Comparison of ENCODE assay signal across 10 cellular contexts in genomic region chr17:80007939-80008338, GRCh38. TPM values are rescaled to one million over a fixed set of nuclear protein-coding genes. Genes with fewer than 3 reads are reported as not detected.
A peak's percentile ranks its signal among the peaks of the same experiment; 100 is the strongest.
DNase-seq lines count a peak whose midpoint lies in the region; ATAC-seq, FAIRE-seq and TF ChIP-seq lines count a peak whose summit lies in the region.
"Had no signal": no experiment of that assay in that cellular context is flagged by ENCODE, and none has a peak within 500 bp of the region (broad histone marks: within the 10 kb centered on the region; RNA-seq: fewer than 3 reads in every experiment).

No MANE protein-coding gene starts in this region.

- no peaks in the 10 kb centered on the region for H3K9me2 ChIP-seq in OCI-LY7 (ENCODE audit: insufficient read depth, low read length)

- TF ChIP-seq POLR2A in HepG2 (IDR thresholded peaks at IDR 0.05; ENCODE audit: insufficient read depth in 1 of 2, low read depth in 2 of 2, low read length in 2 of 2): no peak

- TSS peak; percentile 16 for BruUV-seq in HepG2 (replicated peaks; lab: Mats Ljungman, UMichigan)
- no TSS peak for BruUV-seq in OCI-LY7 (replicated peaks; lab: Mats Ljungman, UMichigan)

- ATAC-seq in RWPE2 (ENCODE audit: low read depth) (no peak), HepG2 (no peak), psoas muscle (no peak)

- in situ Hi-C loops in HepG2 (cut with HindIII; ENCODE audit: extremely low pct_ligation_motif_present, low pct_unique_long_range_greater_than_20kb): loop anchor here (5.0 kb wide), 2 partner anchors 74 to 114 kb away; no protein-coding TSS in a partner anchor

- no peak for FAIRE-seq in HepG2 (lab: Jason Lieb, UNC)

- DNase-seq in RWPE2 (ENCODE audit: low spot score) (peak; percentile 47), adipocyte (ENCODE audit: low read depth) (no peak), HepG2 (ENCODE audit: low spot score) (no peak), psoas muscle (peak; percentile 12 to 46), SHP77 (lab: John Stamatoyannopoulos, UW) (no peak), OCI-LY7 (ENCODE audit: low spot score) (no peak)
- DNase-seq in effector CD8-positive, alpha-beta T cell (lab: John Stamatoyannopoulos, UW): no peak

- H3K4me2 ChIP-seq in HepG2 (ENCODE audit: low read depth, low read length) (no peak overlapping the region), OCI-LY7 (ENCODE audit: low read length) (no peak overlapping the region)
- H3K4me2 ChIP-seq: GM23338 had no signal

- TF ChIP-seq CTCF in RWPE2 (IDR thresholded peaks at IDR 0.05; ENCODE audit: poor library complexity, severe bottlenecking): no peak
- no peak for TF ChIP-seq CTCF in HepG2 (CRISPR knock-in tag; IDR thresholded peaks at IDR 0.05)
- no peak for TF ChIP-seq CTCF in psoas muscle (IDR thresholded peaks at IDR 0.05)
- no peak for TF ChIP-seq CTCF in OCI-LY7 (conservative IDR thresholded peaks at IDR 0.05; ENCODE audit: low read length)

- intact Hi-C loops in HepG2 (cut with micrococcal nuclease; ENCODE audit: unreplicated experiment): no loop called here
- intact Hi-C loops in psoas muscle (cut with DNase I): loop anchor here in 1 of 2 donors (5.0 kb wide), 1 partner anchor 74 kb away; no protein-coding TSS in a partner anchor
- intact Hi-C loops in OCI-LY7 (cut with micrococcal nuclease; ENCODE audit: unreplicated experiment): no loop called here

- H3K4me3 ChIP-seq in RWPE2 (ENCODE audit: severe bottlenecking): no peak overlapping the region
- H3K4me3 ChIP-seq in adipocyte (ENCODE audit: low read length): no peak overlapping the region
- H3K4me3 ChIP-seq in HepG2 (replicated peaks in 1 of 3; ENCODE audit: insufficient read depth in 1 of 3, low read depth in 2 of 3, low read length in 3 of 3): no peak overlapping the region
- no peak overlapping the region for H3K4me3 ChIP-seq in psoas muscle
- H3K4me3 ChIP-seq in OCI-LY7 (ENCODE audit: low read depth, low read length, poor library complexity, severe bottlenecking): no peak overlapping the region
- H3K4me3 ChIP-seq: A549, GM23338 had no signal

- H3K9me3 ChIP-seq in RWPE2 (ENCODE audit: severe bottlenecking) (no peaks in the 10 kb centered on the region), adipocyte (ENCODE audit: control insufficient read depth, low read length) (no peaks in the 10 kb centered on the region), HepG2 (ENCODE audit: low read length) (no peaks in the 10 kb centered on the region), psoas muscle (no peaks in the 10 kb centered on the region), OCI-LY7 (ENCODE audit: low read length) (no peaks in the 10 kb centered on the region)
- H3K9me3 ChIP-seq: A549 had no signal

- TF ChIP-seq RAD21 in HepG2 (CRISPR knock-in tag; IDR thresholded peaks at IDR 0.05): no peak

- H3K79me2 ChIP-seq in HepG2 (ENCODE audit: insufficient read depth, low read length) (no peaks in the 10 kb centered on the region), OCI-LY7 (ENCODE audit: insufficient read depth, low read depth, low read length) (no peaks in the 10 kb centered on the region)

- H3K9ac ChIP-seq in adipocyte (ENCODE audit: low read length) (peak overlapping the region; percentile 28), HepG2 (ENCODE audit: insufficient read depth, low read depth, low read length) (no peak overlapping the region)

- CTCF ChIA-PET in HepG2 (lab: Yijun Ruan, JAX; ENCODE audit: low intra/inter-chr PET ratio, low total read pairs): interaction anchor here (1.2 to 2.0 kb wide), 5 partner anchors 16 to 117 kb away, joined by 3 to 10 read pairs (median 5); partner anchors contain the start of genes CCDC40 and TBC1D16
- CTCF ChIA-PET in OCI-LY7 (lab: Charles Lee; ENCODE audit: unreplicated experiment): interaction anchor here (0.5 to 0.6 kb wide), 2 partner anchors 36 to 140 kb away, joined by 3 to 5 read pairs; no protein-coding TSS in a partner anchor

- H3K27me3 ChIP-seq in RWPE2 (ENCODE audit: insufficient read depth, poor library complexity, severe bottlenecking): no peaks in the 10 kb centered on the region
- no peaks in the 10 kb centered on the region for H3K27me3 ChIP-seq in adipocyte (replicated peaks; ENCODE audit: control insufficient read depth, insufficient read depth, low read length)
- H3K27me3 ChIP-seq in HepG2 (ENCODE audit: control insufficient read depth in 1 of 2, insufficient read depth in 2 of 2, low read length in 2 of 2): no peaks in the 10 kb centered on the region
- H3K27me3 ChIP-seq in psoas muscle (ENCODE audit: insufficient read depth in 3 of 3, low read length in 2 of 3): peaks cover 0 to 3% (median 3%) of the 10 kb centered on the region in 3 donors

- no peak for TF ChIP-seq EP300 in HepG2 (IDR thresholded peaks at IDR 0.05; ENCODE audit: low read depth in 2 of 2, low read length in 2 of 2)
- TF ChIP-seq EP300 in HepG2 (CRISPR knock-in tag; IDR thresholded peaks at IDR 0.05; ENCODE audit: borderline replicate concordance): no peak

- POLR2A ChIA-PET in HepG2 (lab: Yijun Ruan, JAX): interaction anchor here (0.7 to 8.5 kb wide), 8 partner anchors 9 to 211 kb away, joined by 3 to 111 read pairs (median 5); partner anchors contain the start of genes CBX8 and GAA
- POLR2A ChIA-PET in OCI-LY7 (lab: Charles Lee): no interaction called here

- H4K20me1 ChIP-seq in HepG2 (ENCODE audit: insufficient read depth, low read length) (no peaks in the 10 kb centered on the region), OCI-LY7 (ENCODE audit: insufficient read depth, low read length) (no peaks in the 10 kb centered on the region)

- H3K36me3 ChIP-seq in RWPE2 (ENCODE audit: low read depth) (peaks cover under 1% of the 10 kb centered on the region; the same call in 1 of the 2 replicates), adipocyte (ENCODE audit: control insufficient read depth, insufficient read depth, low read length, severe bottlenecking) (peaks cover 61% of the 10 kb centered on the region), HepG2 (replicated peaks in 1 of 2; ENCODE audit: control insufficient read depth in 1 of 2, insufficient read depth in 2 of 2, low read length in 2 of 2) (peaks cover 8 to 21% of the 10 kb centered on the region in 2 experiments), psoas muscle (ENCODE audit: insufficient read depth in 1 of 2, low read depth in 1 of 2) (peaks cover 0 to 9% of the 10 kb centered on the region in 2 donors), OCI-LY7 (ENCODE audit: insufficient read depth, low read length) (no peaks in the 10 kb centered on the region)

- H3K4me1 ChIP-seq in RWPE2 (ENCODE audit: insufficient read depth, poor library complexity, severe bottlenecking) (no peaks in the 10 kb centered on the region), adipocyte (ENCODE audit: control insufficient read depth, insufficient read depth, low read length) (peaks cover 20% of the 10 kb centered on the region), HepG2 (ENCODE audit: insufficient read depth, low read length) (peaks cover 28% of the 10 kb centered on the region), psoas muscle (no peaks in the 10 kb centered on the region), OCI-LY7 (ENCODE audit: insufficient read depth, low read length, poor library complexity, severe bottlenecking) (no peaks in the 10 kb centered on the region)

- no peak overlapping the region for H3K27ac ChIP-seq in RWPE2 (ENCODE audit: poor library complexity, severe bottlenecking)
- no peak overlapping the region for H3K27ac ChIP-seq in HepG2 (ENCODE audit: extremely low read length, insufficient read depth, low read length)
- no peak overlapping the region for H3K27ac ChIP-seq in psoas muscle
- H3K27ac ChIP-seq in OCI-LY7 (ENCODE audit: low read depth, low read length, poor library complexity, severe bottlenecking): no peak overlapping the region

- H2AFZ ChIP-seq in HepG2 (ENCODE audit: low read length): no peak overlapping the region
- H2AFZ ChIP-seq in OCI-LY7 (ENCODE audit: low read length): no peak overlapping the region
- H2AFZ ChIP-seq: GM23338 had no signal

- 69% methylated on average over 10 of the region's 10 CpGs for WGBS in HepG2 (ENCODE audit: low lambda C conversion rate)
- 78 to 87% (median 85%) methylated on average over 10 of the region's 10 CpGs for WGBS in psoas muscle, 3 donors

RNA-seq across cellular contexts. Expression of gene TBC1D16, which starts 27.7 kb away (rescaled TPM):
- total RNA-seq in HepG2 (2016; rRNA removed; fragmentation: Illumina TruSeq; extraction: Trizol): 24.7 and 24.9 TPM in 2 replicates
- 4.0 and 5.5 TPM in 2 replicates for total RNA-seq in HepG2 (2016; cell fraction: cytosol; rRNA removed; fragmentation: Illumina TruSeq; extraction: Trizol; ENCODE audit: low read depth)
- 22.2 and 25.3 TPM in 2 replicates for total RNA-seq in HepG2 (2016; cell fraction: insoluble cytoplasmic fraction; rRNA removed; fragmentation: Illumina TruSeq; extraction: Trizol)
- total RNA-seq in HepG2 (2016; cell fraction: membrane; rRNA removed; fragmentation: Illumina TruSeq; extraction: Trizol): 15.6 and 15.7 TPM in 2 replicates
- total RNA-seq in HepG2 (2016; cell fraction: nucleus; rRNA removed; fragmentation: Illumina TruSeq; extraction: Trizol): 18.9 and 20.0 TPM in 2 replicates
- polyA plus RNA-seq in HepG2 (2011; rRNA removed): 14.9 and 18.6 TPM in 2 replicates
- polyA plus RNA-seq in HepG2 (2011; cell fraction: cytosol; rRNA removed): 10.0 and 12.5 TPM in 2 replicates
- 35.5 and 43.5 TPM in 2 replicates for polyA plus RNA-seq in HepG2 (2011; cell fraction: nucleus; rRNA removed)
- polyA plus RNA-seq in HepG2 (2012): 20.5 and 25.8 TPM in 2 replicates
- polyA plus RNA-seq in HepG2 (2016; cell fraction: cytosol; fragmentation: Illumina TruSeq; extraction: Trizol; ENCODE audit: low read depth): 3.1 and 3.8 TPM in 2 replicates
- polyA plus RNA-seq in HepG2 (2016; cell fraction: insoluble cytoplasmic fraction; fragmentation: Illumina TruSeq; extraction: Trizol; ENCODE audit: low read depth): 10.7 and 16.1 TPM in 2 replicates
- 8.3 and 8.6 TPM in 2 replicates for polyA plus RNA-seq in HepG2 (2016; cell fraction: membrane; fragmentation: Illumina TruSeq; extraction: Trizol; ENCODE audit: low read depth)
- polyA plus RNA-seq in HepG2 (2016; cell fraction: nucleus; fragmentation: Illumina TruSeq; extraction: Trizol; ENCODE audit: insufficient read depth, low read depth): 19.8 and 20.3 TPM in 2 replicates
- polyA minus RNA-seq in HepG2 (2011; rRNA and poly(A)+ RNA removed; ENCODE audit: low replicate concordance): 7.0 and 54.0 TPM in 2 replicates
- 16.7 and 20.3 TPM in 2 replicates for polyA minus RNA-seq in HepG2 (2011; cell fraction: cytosol; rRNA and poly(A)+ RNA removed)
- 27.6 and 28.5 TPM in 2 replicates for polyA minus RNA-seq in HepG2 (2011; cell fraction: nucleus; rRNA and poly(A)+ RNA removed)
- 10 to 100 TPM in 2 of 4 donors, 1 to 10 TPM in 2; 6.5 to 11.4 (median 8.7) TPM for total RNA-seq in psoas muscle
- polyA plus RNA-seq in psoas muscle: 1 to 10 TPM; 1.7 to 6.4 (median 3.2) TPM
- total RNA-seq in OCI-LY7 (2014; rRNA removed; shearing (Covaris generic)): 0.38 and 0.41 TPM in 2 replicates
- total RNA-seq in OCI-LY7 (2022): 0.63 and 0.74 TPM in 2 replicates

RNA-seq across cellular contexts. Expression of gene CCDC40, which starts 28.5 kb away (rescaled TPM):
- total RNA-seq in HepG2 (2016; rRNA removed; fragmentation: Illumina TruSeq; extraction: Trizol) (3.8 and 5.5 TPM in 2 replicates), psoas muscle (1 to 10 TPM in 3 of 4 donors, under 1 TPM in 1; 0.71 to 1.9 (median 1.7) TPM), OCI-LY7 (2022) (not detected in 2 replicates)
- 46.8 and 47.3 TPM in 2 replicates for total RNA-seq in HepG2 (2016; cell fraction: cytosol; rRNA removed; fragmentation: Illumina TruSeq; extraction: Trizol; ENCODE audit: low read depth)
- 2.3 and 7.7 TPM in 2 replicates for total RNA-seq in HepG2 (2016; cell fraction: insoluble cytoplasmic fraction; rRNA removed; fragmentation: Illumina TruSeq; extraction: Trizol)
- 11.8 and 13.0 TPM in 2 replicates for total RNA-seq in HepG2 (2016; cell fraction: membrane; rRNA removed; fragmentation: Illumina TruSeq; extraction: Trizol)
- 6.5 and 8.4 TPM in 2 replicates for total RNA-seq in HepG2 (2016; cell fraction: nucleus; rRNA removed; fragmentation: Illumina TruSeq; extraction: Trizol)
- polyA plus RNA-seq in HepG2 (2011; rRNA removed) (4.1 and 4.8 TPM in 2 replicates), psoas muscle (1 to 10 TPM in 2 of 3 donors, under 1 TPM in 1; 0.51 to 1.4 (median 1.2) TPM)
- 1.4 TPM in 2 replicates for polyA plus RNA-seq in HepG2 (2011; cell fraction: cytosol; rRNA removed)
- 17.6 and 21.2 TPM in 2 replicates for polyA plus RNA-seq in HepG2 (2011; cell fraction: nucleus; rRNA removed)
- polyA plus RNA-seq in HepG2 (2012): 2.2 and 4.3 TPM in 2 replicates
- polyA plus RNA-seq in HepG2 (2016; cell fraction: cytosol; fragmentation: Illumina TruSeq; extraction: Trizol; ENCODE audit: low read depth): 0.32 and 0.43 TPM in 2 replicates
- 2.2 and 2.4 TPM in 2 replicates for polyA plus RNA-seq in HepG2 (2016; cell fraction: insoluble cytoplasmic fraction; fragmentation: Illumina TruSeq; extraction: Trizol; ENCODE audit: low read depth)
- polyA plus RNA-seq in HepG2 (2016; cell fraction: membrane; fragmentation: Illumina TruSeq; extraction: Trizol; ENCODE audit: low read depth): 0.74 and 0.84 TPM in 2 replicates
- 19.3 and 21.2 TPM in 2 replicates for polyA plus RNA-seq in HepG2 (2016; cell fraction: nucleus; fragmentation: Illumina TruSeq; extraction: Trizol; ENCODE audit: insufficient read depth, low read depth)
- 3.0 and 3.8 TPM in 2 replicates for polyA minus RNA-seq in HepG2 (2011; rRNA and poly(A)+ RNA removed; ENCODE audit: low replicate concordance)
- polyA minus RNA-seq in HepG2 (2011; cell fraction: cytosol; rRNA and poly(A)+ RNA removed): 1.8 and 4.1 TPM in 2 replicates
- 7.0 and 8.0 TPM in 2 replicates for polyA minus RNA-seq in HepG2 (2011; cell fraction: nucleus; rRNA and poly(A)+ RNA removed)
- total RNA-seq in OCI-LY7 (2014; rRNA removed; shearing (Covaris generic)): not detected in 2 replicates
- polyA plus RNA-seq: CD4-positive, alpha-beta memory T cell had no signal

Comparison
In these comparisons a context has a peak if more than half of its experiments do, and no peak if none do; other contexts are left out.
1. DNase-seq: peak in RWPE2 (single experiment) and psoas muscle (2 of 2); none in adipocyte (single experiment), HepG2 (single experiment), SHP77 (0 of 2), effector CD8-positive, alpha-beta T cell (single experiment) and OCI-LY7 (single experiment).